7 cellular contexts compared by ENCODE assay signal in the genomic region with DNA sequence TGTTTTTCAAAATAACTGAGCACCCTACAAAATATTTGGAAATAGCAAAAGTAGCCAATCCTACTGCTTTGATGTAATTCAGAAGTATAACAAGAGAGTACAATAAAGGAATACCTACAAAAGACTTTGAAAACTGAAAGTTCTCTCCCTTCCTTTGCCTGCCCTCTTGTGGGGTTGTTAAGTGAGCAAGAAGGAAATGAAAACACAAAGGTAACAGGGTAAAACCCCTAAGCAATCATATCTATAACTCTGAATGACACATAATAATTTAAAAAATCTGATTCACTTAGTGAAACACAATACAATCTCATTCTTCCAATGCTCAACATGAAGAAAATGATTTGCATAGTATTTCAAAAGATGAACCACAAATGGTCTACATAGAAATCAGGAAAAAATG.
DNase-seq lines count a peak whose midpoint lies in the region; ATAC-seq, FAIRE-seq and TF ChIP-seq lines count a peak whose summit lies in the region.

No MANE protein-coding gene starts in this region.

- no peak for TF ChIP-seq POLR2A in GM12892 (IDR thresholded peaks at IDR 0.05; ENCODE audit: low read depth, low read length)

- FAIRE-seq in GM12892 (lab: Jason Lieb, UNC): peak; percentile 67

- ATAC-seq in GM21723 (IDR thresholded peaks at IDR 0.05; ENCODE audit: unreplicated experiment): peak; percentile 73

- DNase-seq in GM12892 (ENCODE audit: insufficient read length) (no peak), LoVo (ENCODE audit: low spot score) (peak; percentile 47), dedifferentiated amniotic fluid mesenchymal stem cell (ENCODE audit: extremely low spot score) (peak; percentile 20), renal cortical epithelial cell (ENCODE audit: low read depth) (peak; percentile 60), NCI-H2029 treated with DMSO at 0.1 percent for 48 hours (lab: John Stamatoyannopoulos, UW) (no peak), cerebellar nuclear complex (lab: John Stamatoyannopoulos, UW) (no peak)

Comparison
In these comparisons a context has a peak if more than half of its experiments do, and no peak if none do; other contexts are left out.
1. DNase-seq: peak in LoVo (single experiment), dedifferentiated amniotic fluid mesenchymal stem cell (single experiment) and renal cortical epithelial cell (single experiment); none in GM12892 (single experiment), NCI-H2029 treated with DMSO at 0.1 percent for 48 hours (single experiment) and cerebellar nuclear complex (0 of 2).